8 cellular contexts compared by ENCODE assay signal in genomic region chr3:125055913-125056705, GRCh38. TPM values are rescaled to one million over a fixed set of nuclear protein-coding genes. Genes with fewer than 3 reads are reported as not detected.
DNase-seq lines count a peak whose midpoint lies in the region; ATAC-seq lines count a peak whose summit lies in the region.

Gene HEG1, minus strand, starts transcription at chr3:125055997. Its CDS starts 107 bp downstream, at chr3:125055890.

- DNase-seq in NCI-H524 (lab: John Stamatoyannopoulos, UW) (peak; percentile 29 to 74), NCI-H524 treated with DMSO at 0.1 percent for 48 hours (lab: John Stamatoyannopoulos, UW) (no peak), NCI-H82 treated with DMSO at 0.1 percent for 48 hours (lab: John Stamatoyannopoulos, UW; ENCODE audit: unreplicated experiment) (peak; percentile 72), activated T-cell treated with anti-CD3 and anti-CD28 coated beads for 1 hour (ENCODE audit: low read depth) (peak; percentile 65), epidermal melanocyte (ENCODE audit: insufficient read length, low spot score) (peak; percentile 78), mucosa of gallbladder (ENCODE audit: low spot score) (peak; percentile 77)
- DNase-seq in stimulated activated CD8-positive, alpha-beta memory T cell treated with anti-CD3 and anti-CD28 coated beads, Interleukin-4, amount 100 ng/mL, for 24 hours (ENCODE audit: low read depth): peak; percentile 70

- ATAC-seq in HG02973 (IDR thresholded peaks at IDR 0.05; ENCODE audit: unreplicated experiment): peak; percentile 51

RNA-seq across cellular contexts. Expression of gene HEG1, which starts in this region (rescaled TPM):
- 47.6 TPM for total RNA-seq in mucosa of gallbladder
